In genomic region chr14:68712703-68713370, GRCh38 we compare ENCODE assay signal across 23 cellular contexts.
DNase-seq lines count a peak whose midpoint lies in the region; ATAC-seq and TF ChIP-seq lines count a peak whose summit lies in the region.
"Had no signal": no experiment of that assay in that cellular context is flagged by ENCODE, and none has a peak within 500 bp of the region (broad histone marks: within the 10 kb centered on the region; RNA-seq: fewer than 3 reads in every experiment).

No MANE protein-coding gene starts in this region.

- no peaks in the 10 kb centered on the region for H3K27me3 Mint-ChIP-seq in activated CD4-positive, alpha-beta T cell treated with anti-CD3 and anti-CD28 coated beads, Interleukin-2, amount 10 ng/mL, durations not matched to agents 24 days and 14 days
- no peaks in the 10 kb centered on the region for H3K27me3 Mint-ChIP-seq in GM23338 (ENCODE audit: insufficient read depth, low read depth, poor library complexity)
- no peaks in the 10 kb centered on the region for H3K27me3 Mint-ChIP-seq in MCF 10A (ENCODE audit: insufficient read depth, unreplicated experiment)
- H3K27me3 Mint-ChIP-seq in endodermal cell (ENCODE audit: insufficient read depth) = no peaks in the 10 kb centered on the region

- POLR2A ChIA-PET in MCF 10A (lab: Yijun Ruan, JAX) = no interaction called here

- no peaks in the 10 kb centered on the region for H4K20me1 ChIP-seq in GM23338 (replicated peaks; ENCODE audit: insufficient read depth)

- no peak overlapping the region for H3K27ac ChIP-seq in GM23338 (ENCODE audit: low read depth)
- peak overlapping the region in 3 of 4 donors; percentile 25 to 82 (median 82) for H3K27ac ChIP-seq in esophagus squamous epithelium
- H3K27ac ChIP-seq in spleen = peak overlapping the region; percentile 10 to 82 (median 48)
- no peak overlapping the region for H3K27ac ChIP-seq in endodermal cell (ENCODE audit: low read depth, low read length)
- H3K27ac ChIP-seq: KMS-11, left lung, prostate gland had no signal

- H3K4me3 ChIP-seq in GM23338 (no peak overlapping the region), esophagus squamous epithelium (no peak overlapping the region), spleen (no peak overlapping the region), endodermal cell (ENCODE audit: low read length) (no peak overlapping the region)
- H3K4me3 ChIP-seq: heart right ventricle, left lung, prostate gland had no signal

- peak overlapping the region; percentile 18; the same call in 1 of the 2 replicates for H2AFZ ChIP-seq in GM23338

- no peak overlapping the region for H3K9ac ChIP-seq in endodermal cell (ENCODE audit: extremely low read depth, low read length, poor library complexity, severe bottlenecking)
- H3K9ac ChIP-seq: KMS-11 had no signal

- no peaks in the 10 kb centered on the region for H3F3A ChIP-seq in GM23338 (replicated peaks; ENCODE audit: low read depth)

- no peaks in the 10 kb centered on the region for H3K4me1 ChIP-seq in GM23338 (ENCODE audit: insufficient read depth)
- peaks cover 0 to 34% (median 10%) of the 10 kb centered on the region in 3 donors for H3K4me1 ChIP-seq in esophagus squamous epithelium
- H3K4me1 ChIP-seq in spleen = peaks cover 3 to 45% (median 27%) of the 10 kb centered on the region in 6 donors
- H3K4me1 ChIP-seq in endodermal cell (ENCODE audit: control insufficient read depth, insufficient read depth, low read length) = no peaks in the 10 kb centered on the region
- H3K4me1 ChIP-seq: prostate gland had no signal

- no peaks in the 10 kb centered on the region for H3K9me3 Mint-ChIP-seq in activated CD4-positive, alpha-beta T cell treated with anti-CD3 and anti-CD28 coated beads, Interleukin-2, amount 10 ng/mL, durations not matched to agents 24 days and 14 days
- H3K9me3 Mint-ChIP-seq in GM23338 (no peaks in the 10 kb centered on the region), MCF 10A (ENCODE audit: unreplicated experiment) (no peaks in the 10 kb centered on the region), endodermal cell (no peaks in the 10 kb centered on the region)

- no peaks in the 10 kb centered on the region for H3K36me3 Mint-ChIP-seq in activated CD4-positive, alpha-beta T cell treated with anti-CD3 and anti-CD28 coated beads, Interleukin-2, amount 10 ng/mL, durations not matched to agents 24 days and 14 days (ENCODE audit: low read depth)
- H3K36me3 Mint-ChIP-seq in GM23338 (ENCODE audit: low read depth) = no peaks in the 10 kb centered on the region
- peaks cover 5% of the 10 kb centered on the region for H3K36me3 Mint-ChIP-seq in MCF 10A (ENCODE audit: insufficient read depth, unreplicated experiment)
- no peaks in the 10 kb centered on the region for H3K36me3 Mint-ChIP-seq in endodermal cell (ENCODE audit: low read depth)

- H3K36me3 ChIP-seq in GM23338 (ENCODE audit: insufficient read depth) = no peaks in the 10 kb centered on the region
- H3K36me3 ChIP-seq in esophagus squamous epithelium = no peaks in the 10 kb centered on the region
- no peaks in the 10 kb centered on the region for H3K36me3 ChIP-seq in spleen
- H3K36me3 ChIP-seq in endodermal cell (ENCODE audit: control insufficient read depth, insufficient read depth, low read length) = no peaks in the 10 kb centered on the region
- H3K36me3 ChIP-seq: heart right ventricle, left lung, prostate gland had no signal

- peak overlapping the region; percentile 17 for H3K27ac Mint-ChIP-seq in activated CD4-positive, alpha-beta T cell treated with anti-CD3 and anti-CD28 coated beads, Interleukin-2, amount 10 ng/mL, durations not matched to agents 24 days and 14 days
- H3K27ac Mint-ChIP-seq in GM23338 (no peak overlapping the region), MCF 10A (ENCODE audit: low read depth, unreplicated experiment) (no peak overlapping the region), endodermal cell (no peak overlapping the region)

- no peak overlapping the region for H3K4me3 Mint-ChIP-seq in activated CD4-positive, alpha-beta T cell treated with anti-CD3 and anti-CD28 coated beads, Interleukin-2, amount 10 ng/mL, durations not matched to agents 24 days and 14 days
- H3K4me3 Mint-ChIP-seq in GM23338 (no peak overlapping the region), MCF 10A (ENCODE audit: unreplicated experiment) (no peak overlapping the region), endodermal cell (no peak overlapping the region)

- ATAC-seq in GM23338 (no peak), HG03045 (IDR thresholded peaks at IDR 0.05; ENCODE audit: unreplicated experiment) (no peak)
- ATAC-seq: heart right ventricle, left lung had no signal

- H3K9me3 ChIP-seq in esophagus squamous epithelium = no peaks in the 10 kb centered on the region
- no peaks in the 10 kb centered on the region for H3K9me3 ChIP-seq in spleen
- no peaks in the 10 kb centered on the region for H3K9me3 ChIP-seq in endodermal cell (ENCODE audit: control insufficient read depth, low read length)
- H3K9me3 ChIP-seq: Caco-2, heart right ventricle, left lung, prostate gland had no signal

- H3K9me2 ChIP-seq in GM23338 (ENCODE audit: insufficient read depth) = peaks cover 8% of the 10 kb centered on the region; the same call in 1 of the 2 replicates

- TF ChIP-seq CTCF in GM23338 (conservative IDR thresholded peaks at IDR 0.05; ENCODE audit: low read depth in 2 of 2) = no peak
- no peak for TF ChIP-seq CTCF in esophagus squamous epithelium (IDR thresholded peaks at IDR 0.05)
- no peak for TF ChIP-seq CTCF in spleen (IDR thresholded peaks at IDR 0.05 in 8 of 11, conservative IDR thresholded peaks at IDR 0.05 in 3 of 11)
- TF ChIP-seq CTCF in MCF 10A (IDR thresholded peaks at IDR 0.05; ENCODE audit: unreplicated experiment) = no peak
- no peak for TF ChIP-seq CTCF in endodermal cell (conservative IDR thresholded peaks at IDR 0.05)

- DNase-seq in activated CD4-positive, alpha-beta T cell treated with anti-CD3 and anti-CD28 coated beads, Interleukin-2, amount 10 ng/mL, durations not matched to agents 24 days and 14 days = no peak
- no peak for DNase-seq in activated CD4-positive, alpha-beta T cell treated with anti-CD3 and anti-CD28 coated beads for 1 hour
- DNase-seq in GM23338 (ENCODE audit: low spot score) (no peak), esophagus squamous epithelium (lab: John Stamatoyannopoulos, UW) (no peak), spleen (no peak), MCF 10A (ENCODE audit: unreplicated experiment) (no peak), endodermal cell (no peak)
- DNase-seq: activated effector memory CD4-positive, alpha-beta T cell treated with anti-CD3 and anti-CD28 coated beads, Interleukin-2, amount 50 U/mL, for 16 hours; amygdala; Caco-2; heart right ventricle; left lung; midbrain; MV-4-11; NCI-H187 treated with DMSO at 0.1 percent for 48 hours; NCI-H2227 treated with DMSO at 0.1 percent for 48 hours; OCI-M1; Right ventricle myocardium superior; stimulated activated CD4-positive, alpha-beta T cell treated with anti-CD3 and anti-CD28 coated beads, Interleukin-1b, Interleukin-23, amount 100 ng/mL, for 48 hours; SW 1271 had no signal

- intact Hi-C loops in activated CD4-positive, alpha-beta T cell treated with anti-CD3 and anti-CD28 coated beads, Interleukin-2, amount 10 ng/mL, durations not matched to agents 24 days and 14 days (cut with micrococcal nuclease) = no loop called here
- intact Hi-C loops in esophagus squamous epithelium (cut with DNase I) = loop anchor here (10.0 kb wide), 1 partner anchor 62 kb away; no protein-coding TSS in a partner anchor
- intact Hi-C loops in spleen (cut with DNase I; ENCODE audit: low total_unique reads) = no loop called here
- intact Hi-C loops in MCF 10A (cut with micrococcal nuclease) = no loop called here

- no peaks in the 10 kb centered on the region for H3K79me2 ChIP-seq in GM23338 (replicated peaks; ENCODE audit: insufficient read depth)

- 90 to 92% methylated on average over 14 to 15 of the region's 15 CpGs for WGBS in esophagus squamous epithelium, 2 donors
- 91 to 95% (median 94%) methylated on average over 13 to 15 of the region's 15 CpGs for WGBS in spleen, 5 donors
- 94 to 100% methylated on average over 3 to 15 of the region's 15 CpGs for WGBS in endodermal cell (ENCODE audit: insufficient coverage in 1 of 2, insufficient read length in 1 of 2), 2 experiments

- peaks cover 30% of the 10 kb centered on the region for H3K4me1 Mint-ChIP-seq in activated CD4-positive, alpha-beta T cell treated with anti-CD3 and anti-CD28 coated beads, Interleukin-2, amount 10 ng/mL, durations not matched to agents 24 days and 14 days
- H3K4me1 Mint-ChIP-seq in GM23338 (peaks cover 4% of the 10 kb centered on the region; the same call in 2 of the 3 replicates), MCF 10A (ENCODE audit: insufficient read depth, unreplicated experiment) (peaks cover 7% of the 10 kb centered on the region), endodermal cell (peaks cover 10% of the 10 kb centered on the region)

- CTCF ChIA-PET in MCF 10A (lab: Yijun Ruan, JAX) = no interaction called here

- BruUV-seq in MCF 10A (replicated peaks; lab: Mats Ljungman, UMichigan) = no TSS peak

- no peak for TF ChIP-seq POLR2A in esophagus squamous epithelium (IDR thresholded peaks at IDR 0.05)
- TF ChIP-seq POLR2A in spleen (IDR thresholded peaks at IDR 0.05) = no peak

- H3K27me3 ChIP-seq in GM23338 (ENCODE audit: insufficient read depth) (no peaks in the 10 kb centered on the region), esophagus squamous epithelium (no peaks in the 10 kb centered on the region), spleen (replicated peaks in 1 of 7) (no peaks in the 10 kb centered on the region), endodermal cell (ENCODE audit: control insufficient read depth, insufficient read depth, low read length, poor library complexity, severe bottlenecking) (no peaks in the 10 kb centered on the region)
- H3K27me3 ChIP-seq: heart right ventricle, left lung had no signal

- H3K4me2 ChIP-seq in GM23338 = no peak overlapping the region
- H3K4me2 ChIP-seq: KMS-11 had no signal

TF ChIP-seq in GM23338, 12 proteins besides CTCF, POLR2A, EP300 and RAD21 (continues in another document):
- TF ChIP-seq POLR2AphosphoS5 (IDR thresholded peaks at IDR 0.05; ENCODE audit: low read depth) (no peak), JUNB (IDR thresholded peaks at IDR 0.05; ENCODE audit: unreplicated experiment) (no peak), ZNF114 (CRISPR knock-in tag; IDR thresholded peaks at IDR 0.05) (no peak), ETS1 (IDR thresholded peaks at IDR 0.05) (no peak), NANOG (IDR thresholded peaks at IDR 0.05; ENCODE audit: borderline replicate concordance) (no peak), CREB1 (CRISPR knock-in tag; IDR thresholded peaks at IDR 0.05; ENCODE audit: low read depth) (no peak), ZNF331 (CRISPR knock-in tag; IDR thresholded peaks at IDR 0.05; ENCODE audit: low read depth) (no peak)

Comparison
In these comparisons a context has a peak if more than half of its experiments do, and no peak if none do; other contexts are left out.
1. H3K27ac ChIP-seq: peak in esophagus squamous epithelium (3 of 4) and spleen (8 of 8); none in GM23338 (single experiment) and endodermal cell (single experiment).